Comparison of ENCODE assay signal across 8 cellular contexts in the genomic region with DNA sequence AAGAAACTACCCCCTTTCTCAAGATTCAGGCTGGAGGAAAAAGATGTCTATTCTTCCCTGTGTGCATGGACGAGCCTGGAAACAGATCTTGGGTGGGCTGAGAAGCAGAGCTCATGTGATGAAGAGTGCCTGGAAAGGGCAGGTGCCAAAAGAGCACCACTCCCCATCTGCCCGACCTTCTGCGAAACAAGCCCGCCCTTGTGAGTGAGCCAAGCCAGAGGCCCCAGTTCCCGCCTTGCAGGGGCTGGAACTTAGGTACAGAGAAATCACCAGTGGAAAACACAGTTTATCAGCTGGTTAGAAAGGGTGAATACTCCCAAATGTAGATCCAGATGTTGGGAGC. TPM values are rescaled to one million over a fixed set of nuclear protein-coding genes. Genes with fewer than 3 reads are reported as not detected.
DNase-seq lines count a peak whose midpoint lies in the region; ATAC-seq, FAIRE-seq and TF ChIP-seq lines count a peak whose summit lies in the region.

No MANE protein-coding gene starts in this region.

- peaks cover 37% of the 10 kb centered on the region for H3K36me3 ChIP-seq in neutrophil

- peak overlapping the region; percentile 73 to 91 for H3K4me3 ChIP-seq in neutrophil (ENCODE audit: low read depth in 1 of 2, low read length in 1 of 2)

- DNase-seq in Daoy (ENCODE audit: low read depth) (peak; percentile 72), RPMI7951 (ENCODE audit: low read depth) (peak; percentile 73), epithelial cell of prostate (ENCODE audit: low read depth, low spot score) (no peak), RCC 7860 (ENCODE audit: low spot score) (no peak), HPDE6-E6E7 (ENCODE audit: extremely low spot score) (no peak), anterior cingulate cortex (lab: John Stamatoyannopoulos, UW) (no peak)

- no peak for TF ChIP-seq CTCF in neutrophil (IDR thresholded peaks at IDR 0.05)

- no peak for ATAC-seq in HG03025 (IDR thresholded peaks at IDR 0.05; ENCODE audit: low FRiP score, unreplicated experiment)

- H3K27ac ChIP-seq in epithelial cell of prostate = peak overlapping the region; percentile 99
- peak overlapping the region; percentile 98 for H3K27ac ChIP-seq in neutrophil

- H3K4me1 ChIP-seq in neutrophil (ENCODE audit: control insufficient read depth in 1 of 2, insufficient read depth in 1 of 2, low read depth in 1 of 2, low read length in 1 of 2) = peaks cover 73% of the 10 kb centered on the region in 2 experiments

- no peaks in the 10 kb centered on the region for H3K27me3 ChIP-seq in neutrophil

- FAIRE-seq in RCC 7860 (lab: Jason Lieb, UNC) = no peak

- H3K9me3 ChIP-seq in neutrophil = no peaks in the 10 kb centered on the region

RNA-seq across cellular contexts. Expression of gene A3GALT2, which starts 26.7 kb away (rescaled TPM):
- total RNA-seq in Daoy (2014; rRNA removed; shearing (Covaris generic)) = not detected in 2 replicates
- total RNA-seq in RPMI7951 (2014; rRNA removed; shearing (Covaris generic)) = not detected in 2 replicates

Comparison
In these comparisons a context has a peak if more than half of its experiments do, and no peak if none do; other contexts are left out.
1. DNase-seq: peak in Daoy (single experiment) and RPMI7951 (single experiment); none in epithelial cell of prostate (single experiment), RCC 7860 (single experiment), HPDE6-E6E7 (single experiment) and anterior cingulate cortex (0 of 58).